1 cellular context compared by ENCODE assay signal in genomic region chr1:226891846-226892533, GRCh38.
TF ChIP-seq lines count a peak whose summit lies in the region.

No MANE protein-coding gene starts in this region.

TF ChIP-seq in IMR-90, 13 proteins besides CTCF, POLR2A, EP300 and RAD21:
- no peak for TF ChIP-seq MAFK (IDR thresholded peaks at IDR 0.05; ENCODE audit: low read depth, low read length)
- TF ChIP-seq MAZ (IDR thresholded peaks at IDR 0.05; ENCODE audit: borderline replicate concordance, low read depth, low read length) = no peak
- TF ChIP-seq FOS (IDR thresholded peaks at IDR 0.05; ENCODE audit: low read depth, low read length) = no peak
- no peak for TF ChIP-seq RCOR1 (IDR thresholded peaks at IDR 0.05; ENCODE audit: insufficient replicate concordance, low read length)
- TF ChIP-seq SMC3 (IDR thresholded peaks at IDR 0.05; ENCODE audit: low read depth, low read length) = no peak
- no peak for TF ChIP-seq RFX5 (IDR thresholded peaks at IDR 0.05; ENCODE audit: low read depth, low read length)
- TF ChIP-seq ELK1 (IDR thresholded peaks at IDR 0.05; ENCODE audit: borderline replicate concordance, low read depth, low read length) = no peak
- TF ChIP-seq NFE2L2 (IDR thresholded peaks at IDR 0.05; ENCODE audit: low read depth, low read length) = no peak
- no peak for TF ChIP-seq CHD1 (IDR thresholded peaks at IDR 0.05; ENCODE audit: low read depth, low read length)
- no peak for TF ChIP-seq MXI1 (IDR thresholded peaks at IDR 0.05; ENCODE audit: borderline replicate concordance, low read depth, low read length)
- TF ChIP-seq CEBPB (IDR thresholded peaks at IDR 0.05; ENCODE audit: low read depth, low read length) = no peak
- no peak for TF ChIP-seq USF2 (IDR thresholded peaks at IDR 0.05; ENCODE audit: low read depth, low read length)
- no peak for TF ChIP-seq BHLHE40 (IDR thresholded peaks at IDR 0.05; ENCODE audit: low read depth, low read length)
